In genomic region chr19:45498411-45499195, GRCh38 we compare ENCODE assay signal across 8 cellular contexts.
DNase-seq lines count a peak whose midpoint lies in the region; ATAC-seq and TF ChIP-seq lines count a peak whose summit lies in the region.

TSS of gene PPM1N (plus strand) at chr19:45498443. CDS start at chr19:45498473, 30 bp downstream.

- peaks cover 13% of the 10 kb centered on the region; the same call in 1 of the 2 replicates for H3K4me1 ChIP-seq in iPS-20b (ENCODE audit: insufficient read depth, low read length)

- DNase-seq in DMS 273 (lab: John Stamatoyannopoulos, UW; ENCODE audit: unreplicated experiment) (peak; percentile 84), DMS 273 treated with DMSO at 0.1 percent for 48 hours (lab: John Stamatoyannopoulos, UW) (no peak), RWPE1 (ENCODE audit: low spot score) (no peak), NCI-H1694 (lab: John Stamatoyannopoulos, UW) (no peak)
- DNase-seq in activated naive CD8-positive, alpha-beta T cell treated with anti-CD3 and anti-CD28 coated beads, Interleukin-2, amount 50 U/mL, for 24 hours = peak; percentile 75
- peak; percentile 53 for DNase-seq in stimulated activated CD8-positive, alpha-beta memory T cell treated with anti-CD3 and anti-CD28 coated beads, Interleukin-12 subunit alpha, Interleukin-12 subunit beta, amount 100 ng/mL, for 4 hours (ENCODE audit: low read depth)

- no peaks in the 10 kb centered on the region for H3K36me3 ChIP-seq in iPS-20b (ENCODE audit: insufficient read depth, low read depth, low read length)

- no peaks in the 10 kb centered on the region for H3K9me3 Mint-ChIP-seq in activated naive CD8-positive, alpha-beta T cell treated with anti-CD3 and anti-CD28 coated beads, Interleukin-2, amount 50 U/mL, for 24 hours

- H3K27me3 Mint-ChIP-seq in activated naive CD8-positive, alpha-beta T cell treated with anti-CD3 and anti-CD28 coated beads, Interleukin-2, amount 50 U/mL, for 24 hours = peaks cover 29% of the 10 kb centered on the region

- peak; percentile 19; the same call in 1 of the 2 replicates for TF ChIP-seq CTCF in RWPE1 (conservative IDR thresholded peaks at IDR 0.05; ENCODE audit: low read depth)

- H3K27ac ChIP-seq in RWPE1 (peak within 1 kb of the TSS; percentile 64), iPS-20b (ENCODE audit: low read length) (no peak within 1 kb of the TSS)

- peak within 1 kb of the TSS; percentile 75 for H3K4me3 ChIP-seq in iPS-20b (ENCODE audit: low read length)

- peaks cover 48% of the 10 kb centered on the region for H3K27me3 ChIP-seq in iPS-20b (ENCODE audit: insufficient read depth, low read length)

- no peaks in the 10 kb centered on the region for H3K9me3 ChIP-seq in iPS-20b (ENCODE audit: insufficient read depth, low read depth, low read length)

- H3K27ac Mint-ChIP-seq in activated naive CD8-positive, alpha-beta T cell treated with anti-CD3 and anti-CD28 coated beads, Interleukin-2, amount 50 U/mL, for 24 hours = peak within 1 kb of the TSS; percentile 75

- POLR2A ChIA-PET in RWPE1 (lab: Yijun Ruan, JAX; ENCODE audit: low non-redundant PET) = interaction anchor here (0.6 kb wide), 1 partner anchor 51 kb away, joined by 3 read pairs; no protein-coding TSS in a partner anchor

- peak within 1 kb of the TSS; percentile 84 for H3K4me3 Mint-ChIP-seq in activated naive CD8-positive, alpha-beta T cell treated with anti-CD3 and anti-CD28 coated beads, Interleukin-2, amount 50 U/mL, for 24 hours

- H3K9ac ChIP-seq in iPS-20b (ENCODE audit: low read depth, low read length) = peak within 1 kb of the TSS; percentile 63; the same call in 1 of the 2 replicates

- ATAC-seq in activated naive CD8-positive, alpha-beta T cell treated with anti-CD3 and anti-CD28 coated beads, Interleukin-2, amount 50 U/mL, for 24 hours = peak; percentile 57
- no peak for ATAC-seq in HG02623 (IDR thresholded peaks at IDR 0.05; ENCODE audit: unreplicated experiment)

- CTCF ChIA-PET in RWPE1 (lab: Yijun Ruan, JAX) = interaction anchor here (0.7 to 1.8 kb wide), 3 partner anchors 20 to 354 kb away, joined by 3 to 5 read pairs (median 5); no protein-coding TSS in a partner anchor

- H3K36me3 Mint-ChIP-seq in activated naive CD8-positive, alpha-beta T cell treated with anti-CD3 and anti-CD28 coated beads, Interleukin-2, amount 50 U/mL, for 24 hours (ENCODE audit: low read depth) = no peaks in the 10 kb centered on the region

- H3K4me1 Mint-ChIP-seq in activated naive CD8-positive, alpha-beta T cell treated with anti-CD3 and anti-CD28 coated beads, Interleukin-2, amount 50 U/mL, for 24 hours = peaks cover 38% of the 10 kb centered on the region

Comparison
In these comparisons a context has a peak if more than half of its experiments do, and no peak if none do; other contexts are left out.
1. DNase-seq: peak in DMS 273 (single experiment), activated naive CD8-positive, alpha-beta T cell treated with anti-CD3 and anti-CD28 coated beads, Interleukin-2, amount 50 U/mL, for 24 hours (single experiment) and stimulated activated CD8-positive, alpha-beta memory T cell treated with anti-CD3 and anti-CD28 coated beads, Interleukin-12 subunit alpha, Interleukin-12 subunit beta, amount 100 ng/mL, for 4 hours (single experiment); none in DMS 273 treated with DMSO at 0.1 percent for 48 hours (single experiment), RWPE1 (single experiment) and NCI-H1694 (single experiment).